Comparison of ENCODE assay signal across 17 cellular contexts in the genomic region with DNA sequence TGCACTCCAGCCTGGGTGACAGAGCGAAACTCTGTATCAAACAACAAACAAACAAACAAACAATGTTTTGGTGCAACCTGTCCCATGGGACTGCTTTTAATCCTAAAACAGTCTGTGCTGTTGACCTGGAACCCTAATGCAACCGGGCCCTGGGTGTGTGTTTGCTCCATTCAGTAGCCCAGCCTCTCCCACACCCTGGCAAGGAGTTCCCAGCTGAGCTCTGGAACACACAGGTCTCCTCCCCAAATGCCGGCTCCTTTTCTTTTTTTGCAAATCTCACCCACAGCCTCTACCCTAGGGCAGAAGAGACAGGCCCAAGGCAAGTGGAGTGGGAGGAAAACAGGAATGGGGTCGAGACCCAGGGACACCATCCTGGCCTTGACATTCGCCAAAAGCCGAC. TPM values are rescaled to one million over a fixed set of nuclear protein-coding genes. Genes with fewer than 3 reads are reported as not detected.
DNase-seq lines count a peak whose midpoint lies in the region; ATAC-seq, FAIRE-seq and TF ChIP-seq lines count a peak whose summit lies in the region.
"Had no signal": no experiment of that assay in that cellular context is flagged by ENCODE, and none has a peak within 500 bp of the region (broad histone marks: within the 10 kb centered on the region; RNA-seq: fewer than 3 reads in every experiment).

No MANE protein-coding gene starts in this region.

- ATAC-seq in HG02970 (IDR thresholded peaks at IDR 0.05; ENCODE audit: low FRiP score, unreplicated experiment) = no peak
- ATAC-seq: GM12878 had no signal

- H3K79me1 ChIP-seq in neuronal stem cell (ENCODE audit: low read depth, low read length) = peaks cover 3% of the 10 kb centered on the region

- H2BK120ac ChIP-seq in neuronal stem cell (ENCODE audit: low read depth, low read length) = no peak overlapping the region

- TF ChIP-seq CTCF in left ventricle myocardium inferior (IDR thresholded peaks at IDR 0.05; ENCODE audit: borderline replicate concordance) = no peak

- H3K4me1 ChIP-seq in NT2/D1 (ENCODE audit: insufficient read depth, insufficient read length) (peaks cover 27% of the 10 kb centered on the region), left ventricle myocardium inferior (peaks cover 34% of the 10 kb centered on the region), neuronal stem cell (ENCODE audit: control insufficient read depth in 2 of 2, insufficient read depth in 1 of 2, low read depth in 1 of 2, low read length in 2 of 2) (peaks cover 3 to 5% of the 10 kb centered on the region in 2 donors), small intestine (ENCODE audit: control insufficient read depth in 2 of 2, insufficient read depth in 1 of 2, low read depth in 1 of 2, low read length in 1 of 2) (no peaks in the 10 kb centered on the region)
- H3K4me1 ChIP-seq: Caco-2 had no signal

- DNase-seq in NT2/D1 (ENCODE audit: low read depth, low spot score) (no peak), left ventricle myocardium inferior (no peak), neuronal stem cell (ENCODE audit: low spot score) (no peak), small intestine (peak; percentile 26), AG08396 (ENCODE audit: low spot score) (no peak), NCI-H2081 treated with DMSO at 0.1 percent for 48 hours (lab: John Stamatoyannopoulos, UW) (no peak)
- DNase-seq: AML-193, Caco-2, DMS53, H9, Karpas-422, NCI-H2227 treated with DMSO at 0.1 percent for 48 hours, NCI-H526 treated with DMSO at 0.1 percent for 48 hours, OCI-M1 had no signal

- H3K4me3 ChIP-seq in NT2/D1 (ENCODE audit: insufficient read length, low read depth) = no peak overlapping the region
- no peak overlapping the region for H3K4me3 ChIP-seq in left ventricle myocardium inferior
- no peak overlapping the region for H3K4me3 ChIP-seq in neuronal stem cell (ENCODE audit: low read length in 2 of 2)
- H3K4me3 ChIP-seq in small intestine (ENCODE audit: low read depth in 1 of 2, low read length in 2 of 2) = no peak overlapping the region
- H3K4me3 ChIP-seq: GM12878 had no signal

- H3K9me3 ChIP-seq in NT2/D1 (ENCODE audit: insufficient read depth, low read length) (no peaks in the 10 kb centered on the region), left ventricle myocardium inferior (replicated peaks) (no peaks in the 10 kb centered on the region), neuronal stem cell (replicated peaks in 1 of 2; ENCODE audit: control insufficient read depth in 2 of 2, insufficient read depth in 1 of 2, low read depth in 1 of 2, low read length in 2 of 2) (peaks cover 3 to 7% of the 10 kb centered on the region in 2 donors), small intestine (ENCODE audit: control insufficient read depth, low read depth) (no peaks in the 10 kb centered on the region)
- H3K9me3 ChIP-seq: Caco-2 had no signal

- H2AK5ac ChIP-seq in neuronal stem cell (ENCODE audit: low read depth, low read length) = no peak overlapping the region

- H3K27ac ChIP-seq in left ventricle myocardium inferior (replicated peaks) (peak overlapping the region; percentile 88), neuronal stem cell (replicated peaks; ENCODE audit: low read length) (no peak overlapping the region), small intestine (ENCODE audit: low read depth in 1 of 2, low read length in 1 of 2) (no peak overlapping the region)
- H3K27ac ChIP-seq: RWPE1 had no signal

- FAIRE-seq in small intestine (lab: Jason Lieb, UNC) = no peak
- FAIRE-seq: GM12878 had no signal

- H3K4ac ChIP-seq in neuronal stem cell (ENCODE audit: low read length) = no peak overlapping the region

- H2AFZ ChIP-seq in neuronal stem cell (ENCODE audit: low read length) = no peak overlapping the region

- no peak overlapping the region for H4K8ac ChIP-seq in neuronal stem cell (ENCODE audit: low read depth, low read length)

- H2BK12ac ChIP-seq in neuronal stem cell (ENCODE audit: low read length) = no peak overlapping the region

- no peak overlapping the region for H3K18ac ChIP-seq in neuronal stem cell (ENCODE audit: low read length)

- no peak overlapping the region for H3K4me2 ChIP-seq in neuronal stem cell (ENCODE audit: insufficient read depth, low read length, poor library complexity, severe bottlenecking)

- no peak overlapping the region for H2BK5ac ChIP-seq in neuronal stem cell (ENCODE audit: low read length)

- H4K91ac ChIP-seq in neuronal stem cell (ENCODE audit: low read depth, low read length, poor library complexity) = no peak overlapping the region

- no peak overlapping the region for H3K14ac ChIP-seq in neuronal stem cell (ENCODE audit: low read length)

- H3K9ac ChIP-seq in NT2/D1 (ENCODE audit: insufficient read length, low read depth) = peak overlapping the region; percentile 17
- no peak overlapping the region for H3K9ac ChIP-seq in neuronal stem cell (ENCODE audit: low read depth, low read length, poor library complexity)

- peaks cover 1% of the 10 kb centered on the region for H3K36me3 ChIP-seq in NT2/D1 (ENCODE audit: insufficient read depth, insufficient read length, low read length)
- no peaks in the 10 kb centered on the region for H3K36me3 ChIP-seq in left ventricle myocardium inferior
- H3K36me3 ChIP-seq in neuronal stem cell (replicated peaks in 1 of 2; ENCODE audit: control insufficient read depth in 2 of 2, insufficient read depth in 2 of 2, low read length in 2 of 2) = no peaks in the 10 kb centered on the region
- no peaks in the 10 kb centered on the region for H3K36me3 ChIP-seq in small intestine (ENCODE audit: control insufficient read depth in 2 of 2, insufficient read depth in 2 of 2, low read length in 2 of 2)

- H3K27me3 ChIP-seq in NT2/D1 (ENCODE audit: insufficient read depth, insufficient read length) (no peaks in the 10 kb centered on the region), left ventricle myocardium inferior (ENCODE audit: low read depth) (no peaks in the 10 kb centered on the region), neuronal stem cell (ENCODE audit: control insufficient read depth in 3 of 3, insufficient read depth in 3 of 3, low read depth in 1 of 3, low read length in 3 of 3) (no peaks in the 10 kb centered on the region), small intestine (ENCODE audit: control insufficient read depth in 2 of 2, insufficient read depth in 2 of 2, low read length in 2 of 2) (no peaks in the 10 kb centered on the region)

- intact Hi-C loops in left ventricle myocardium inferior (cut with micrococcal nuclease) = no loop called here

- no CpG with 5 or more reads among the region's 6 CpGs for WGBS in neuronal stem cell (ENCODE audit: extremely low coverage in 2 of 2, insufficient read length in 2 of 2, insufficient replicate concordance in 1 of 2), 2 donors
- WGBS in small intestine, 3 donors = 38 to 72% (median 46%) methylated on average over 6 of the region's 6 CpGs

- H3K23ac ChIP-seq in neuronal stem cell (ENCODE audit: low read depth, low read length, poor library complexity) = peak overlapping the region; percentile 68

- no peak overlapping the region for H2BK15ac ChIP-seq in neuronal stem cell (ENCODE audit: low read length)

RNA-seq across cellular contexts. Expression of gene RASD1, which starts 29.8 kb away (rescaled TPM):
- 25.4 TPM for total RNA-seq in left ventricle myocardium inferior
- polyA plus RNA-seq in neuronal stem cell (2013, experiment 1 of 2) = 1.2 TPM
- polyA plus RNA-seq in neuronal stem cell (2013, experiment 2 of 2) = 0.90 TPM
- polyA plus RNA-seq in small intestine = 10 to 100 TPM in 1 of 3 donors, 1 to 10 TPM in 2; 4.9 to 11.4 (median 7.6) TPM
- total RNA-seq: GM12878 had no signal

RNA-seq across cellular contexts. Expression of gene MED9, which starts 49.2 kb away (rescaled TPM):
- 34.1 TPM for total RNA-seq in left ventricle myocardium inferior
- 17.1 TPM for polyA plus RNA-seq in neuronal stem cell (2013, experiment 1 of 2)
- 17.1 TPM for polyA plus RNA-seq in neuronal stem cell (2013, experiment 2 of 2)
- polyA plus RNA-seq in small intestine = 10 to 100 TPM; 11.6 to 17.4 (median 16.3) TPM
